Comparison of ENCODE assay signal across 8 cellular contexts in genomic region chr19:53431399-53432087, GRCh38.
DNase-seq lines count a peak whose midpoint lies in the region; ATAC-seq and TF ChIP-seq lines count a peak whose summit lies in the region.

Gene ZNF761, plus strand, starts transcription at chr19:53431984. Its CDS starts 15,285 bp downstream, at chr19:53447269.

- peak; percentile 14; the same call in 1 of the 2 replicates for TF ChIP-seq CTCF in OCI-LY3 (IDR thresholded peaks at IDR 0.05; ENCODE audit: low read depth, low read length)

- peak within 1 kb of the TSS; percentile 68 for H3K4me2 ChIP-seq in OCI-LY3 (ENCODE audit: low read length)

- H3K9ac ChIP-seq in OCI-LY3 (ENCODE audit: low read length) (peak within 1 kb of the TSS; percentile 88), mucosa of stomach (ENCODE audit: low read length) (peak within 1 kb of the TSS; percentile 83)

- TF ChIP-seq POLR2A in erythroblast (IDR thresholded peaks at IDR 0.05; ENCODE audit: low read length) = peak; percentile 68

- H3K4me1 ChIP-seq in OCI-LY3 (ENCODE audit: low read length) (no peaks in the 10 kb centered on the region), mucosa of stomach (ENCODE audit: control insufficient read depth, insufficient read depth, low read length) (no peaks in the 10 kb centered on the region)

- H3K79me2 ChIP-seq in OCI-LY3 (ENCODE audit: low read length) = peaks cover 37% of the 10 kb centered on the region

- peak within 1 kb of the TSS; percentile 12; the same call in 1 of the 2 replicates for H3K27ac ChIP-seq in OCI-LY3 (ENCODE audit: low read length)

- peak; percentile 86 for ATAC-seq in GM21526 (IDR thresholded peaks at IDR 0.05; ENCODE audit: low FRiP score, unreplicated experiment)

- peaks cover 32% of the 10 kb centered on the region for H3K36me3 ChIP-seq in OCI-LY3 (replicated peaks; ENCODE audit: low read depth, low read length)
- no peaks in the 10 kb centered on the region for H3K36me3 ChIP-seq in mucosa of stomach (ENCODE audit: control insufficient read depth, insufficient read depth, low read length)

- peaks cover 11% of the 10 kb centered on the region for H3K9me3 ChIP-seq in OCI-LY3 (ENCODE audit: insufficient read depth, low read length)
- H3K9me3 ChIP-seq in mucosa of stomach (ENCODE audit: control insufficient read depth, low read length) = no peaks in the 10 kb centered on the region

- H2AFZ ChIP-seq in OCI-LY3 (ENCODE audit: low read depth, low read length) = peak within 1 kb of the TSS; percentile 22; the same call in 1 of the 2 replicates

- peak; percentile 96 for DNase-seq in DMS153 treated with DMSO at 0.1 percent for 48 hours (lab: John Stamatoyannopoulos, UW; ENCODE audit: unreplicated experiment)
- DNase-seq in HuH-7.5 (ENCODE audit: low spot score) = peak; percentile 65
- peak; percentile 97 for DNase-seq in activated T-cell treated with anti-CD3 and anti-CD28 coated beads for 48 hours (ENCODE audit: low read depth)
- DNase-seq in erythroblast (lab: John Stamatoyannopoulos, UW) = peak; percentile 94 to 97
- DNase-seq in stimulated activated CD8-positive, alpha-beta memory T cell treated with anti-CD3 and anti-CD28 coated beads, Interleukin-4, amount 100 ng/mL, for 48 hours = peak; percentile 98

- H3K4me3 ChIP-seq in OCI-LY3 (ENCODE audit: low read length) (peak within 1 kb of the TSS; percentile 93), mucosa of stomach (ENCODE audit: low read length) (peak within 1 kb of the TSS; percentile 80)

- no peaks in the 10 kb centered on the region for H3K27me3 ChIP-seq in OCI-LY3 (ENCODE audit: low read depth, low read length)
- H3K27me3 ChIP-seq in mucosa of stomach (ENCODE audit: control insufficient read depth, insufficient read depth, low read length) = no peaks in the 10 kb centered on the region

- no peaks in the 10 kb centered on the region for H4K20me1 ChIP-seq in OCI-LY3 (ENCODE audit: insufficient read depth, low read length)

Comparison
In these comparisons a context has a peak if more than half of its experiments do, and no peak if none do; other contexts are left out.
1. Peak in every context shown above with its lines: DNase-seq, ATAC-seq, H3K4me3 ChIP-seq and H3K27ac ChIP-seq.